In the genomic region with DNA sequence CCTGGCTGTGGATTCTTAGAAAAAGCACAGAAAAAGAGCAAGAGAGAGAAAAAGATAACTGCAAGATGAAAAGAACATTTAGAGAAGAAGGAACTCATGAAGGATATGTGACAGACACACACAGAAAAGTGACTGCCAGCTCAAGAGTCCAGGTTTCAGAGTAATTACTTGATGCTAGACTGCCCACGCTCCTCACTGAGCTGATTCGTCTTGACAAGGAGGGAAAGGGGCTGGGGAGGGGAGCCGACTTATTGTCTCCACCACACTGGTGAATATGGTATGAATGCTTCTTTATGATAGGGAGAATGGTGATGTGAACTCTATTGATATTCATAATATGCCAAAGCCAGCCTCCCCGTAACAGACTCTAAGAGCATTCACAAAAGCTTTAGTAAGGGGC, we compare ENCODE assay signal across 18 cellular contexts.
DNase-seq lines count a peak whose midpoint lies in the region; ATAC-seq and TF ChIP-seq lines count a peak whose summit lies in the region.
"Had no signal": no experiment of that assay in that cellular context is flagged by ENCODE, and none has a peak within 500 bp of the region (broad histone marks: within the 10 kb centered on the region; RNA-seq: fewer than 3 reads in every experiment).

No MANE protein-coding gene starts in this region.

- no peak overlapping the region for H2BK120ac ChIP-seq in neuronal stem cell (ENCODE audit: low read depth, low read length)

- H4K8ac ChIP-seq in neuronal stem cell (ENCODE audit: low read depth, low read length), result no peak overlapping the region

- H3K14ac ChIP-seq in neuronal stem cell (ENCODE audit: low read length), result no peak overlapping the region

- peak overlapping the region in 3 of 5 experiments; percentile 26 to 37 (median 26) for H3K27ac Mint-ChIP-seq in brain
- H3K27ac Mint-ChIP-seq: CD8-positive, alpha-beta memory T cell; HFFc6 had no signal

- DNase-seq in Ammon's horn (ENCODE audit: low spot score) (peak; percentile 44), neuronal stem cell (ENCODE audit: low spot score) (peak; percentile 14), vagina (ENCODE audit: extremely low spot score in 2 of 2) (no peak), NCI-H1694 treated with DMSO at 0.1 percent for 48 hours (lab: John Stamatoyannopoulos, UW) (no peak)
- DNase-seq in NK-92 treated with Interleukin-12 subunit alpha and Interleukin-12 subunit beta, amount 100 ng/mL, for 24 hours (lab: John Stamatoyannopoulos, UW), result no peak
- DNase-seq: 8988T; Calu3; CD8-positive, alpha-beta memory T cell; DMS153; H9; HFFc6; Kasumi-1; NCI-H187; NCI-H2107; NCI-H446 treated with DMSO at 0.1 percent for 48 hours had no signal

- H3K27me3 ChIP-seq in layer of hippocampus (ENCODE audit: control insufficient read depth, insufficient read depth, low read length) (no peaks in the 10 kb centered on the region), neuronal stem cell (ENCODE audit: control insufficient read depth in 3 of 3, insufficient read depth in 3 of 3, low read depth in 1 of 3, low read length in 3 of 3) (no peaks in the 10 kb centered on the region), vagina (no peaks in the 10 kb centered on the region)

- H3K27me3 Mint-ChIP-seq in brain, result peaks cover 7% of the 10 kb centered on the region

- no peak for TF ChIP-seq POLR2A in vagina (IDR thresholded peaks at IDR 0.05)

- H3K36me3 ChIP-seq in neuronal stem cell (replicated peaks in 1 of 2; ENCODE audit: control insufficient read depth in 2 of 2, insufficient read depth in 2 of 2, low read length in 2 of 2) (no peaks in the 10 kb centered on the region), vagina (no peaks in the 10 kb centered on the region)

- H2BK5ac ChIP-seq in neuronal stem cell (ENCODE audit: low read length), result no peak overlapping the region

- H2BK15ac ChIP-seq in neuronal stem cell (ENCODE audit: low read length), result no peak overlapping the region

- H3K79me1 ChIP-seq in neuronal stem cell (ENCODE audit: low read depth, low read length), result no peaks in the 10 kb centered on the region

- no peak overlapping the region for H3K18ac ChIP-seq in neuronal stem cell (ENCODE audit: low read length)

- intact Hi-C loops in vagina (cut with DNase I), result no loop called here

- no peak overlapping the region for H3K4ac ChIP-seq in neuronal stem cell (ENCODE audit: low read length)

- no peak overlapping the region for H2BK12ac ChIP-seq in neuronal stem cell (ENCODE audit: low read length)

- H3K9me3 ChIP-seq in neuronal stem cell (replicated peaks in 1 of 2; ENCODE audit: control insufficient read depth in 2 of 2, insufficient read depth in 1 of 2, low read depth in 1 of 2, low read length in 2 of 2) (no peaks in the 10 kb centered on the region), vagina (no peaks in the 10 kb centered on the region)

- H2AFZ ChIP-seq in neuronal stem cell (ENCODE audit: low read length), result no peak overlapping the region

- H2AK5ac ChIP-seq in neuronal stem cell (ENCODE audit: low read depth, low read length), result no peak overlapping the region

- peaks cover 28% of the 10 kb centered on the region for H3K4me1 Mint-ChIP-seq in brain
- H3K4me1 Mint-ChIP-seq: CD8-positive, alpha-beta memory T cell had no signal

- H4K91ac ChIP-seq in neuronal stem cell (ENCODE audit: low read depth, low read length, poor library complexity), result no peak overlapping the region

- H3K27ac ChIP-seq in layer of hippocampus (ENCODE audit: low read depth, low read length) (peak overlapping the region; percentile 91), neuronal stem cell (replicated peaks; ENCODE audit: low read length) (no peak overlapping the region), vagina (no peak overlapping the region)

- H3K36me3 Mint-ChIP-seq in brain, result no peaks in the 10 kb centered on the region
- H3K36me3 Mint-ChIP-seq: CD8-positive, alpha-beta memory T cell had no signal

- peak overlapping the region in 1 of 5 experiments; percentile 1 for H3K4me3 Mint-ChIP-seq in brain
- H3K4me3 Mint-ChIP-seq: CD8-positive, alpha-beta memory T cell; H9; HFFc6 had no signal

- H3K23ac ChIP-seq in neuronal stem cell (ENCODE audit: low read depth, low read length, poor library complexity), result no peak overlapping the region

- H3K4me3 ChIP-seq in neuronal stem cell (ENCODE audit: low read length in 2 of 2), result no peak overlapping the region
- no peak overlapping the region for H3K4me3 ChIP-seq in vagina

- no peak for TF ChIP-seq CTCF in brain (conservative IDR thresholded peaks at IDR 0.05)
- TF ChIP-seq CTCF in vagina (IDR thresholded peaks at IDR 0.05), result no peak

- H3K4me1 ChIP-seq in neuronal stem cell (ENCODE audit: control insufficient read depth in 2 of 2, insufficient read depth in 1 of 2, low read depth in 1 of 2, low read length in 2 of 2) (peaks cover 2 to 14% of the 10 kb centered on the region in 2 donors), vagina (no peaks in the 10 kb centered on the region)

- no peaks in the 10 kb centered on the region for H3K9me3 Mint-ChIP-seq in brain
- H3K9me3 Mint-ChIP-seq: H9 had no signal

- H3K4me2 ChIP-seq in neuronal stem cell (ENCODE audit: insufficient read depth, low read length, poor library complexity, severe bottlenecking), result no peak overlapping the region

- no peak for ATAC-seq in GM21717 (IDR thresholded peaks at IDR 0.05; ENCODE audit: unreplicated experiment)

- H3K9ac ChIP-seq in neuronal stem cell (ENCODE audit: low read depth, low read length, poor library complexity), result no peak overlapping the region

- WGBS in neuronal stem cell (ENCODE audit: extremely low coverage in 2 of 2, insufficient read length in 2 of 2, insufficient replicate concordance in 1 of 2), 2 donors, result no CpG with 5 or more reads among the region's 4 CpGs

Comparison
In these comparisons a context has a peak if more than half of its experiments do, and no peak if none do; other contexts are left out.
1. DNase-seq: peak in Ammon's horn (single experiment) and neuronal stem cell (single experiment); none in vagina (0 of 2), NK-92 treated with Interleukin-12 subunit alpha and Interleukin-12 subunit beta, amount 100 ng/mL, for 24 hours (single experiment) and NCI-H1694 treated with DMSO at 0.1 percent for 48 hours (single experiment).